ENCODE assay signal across 1 cellular context in the genomic region with DNA sequence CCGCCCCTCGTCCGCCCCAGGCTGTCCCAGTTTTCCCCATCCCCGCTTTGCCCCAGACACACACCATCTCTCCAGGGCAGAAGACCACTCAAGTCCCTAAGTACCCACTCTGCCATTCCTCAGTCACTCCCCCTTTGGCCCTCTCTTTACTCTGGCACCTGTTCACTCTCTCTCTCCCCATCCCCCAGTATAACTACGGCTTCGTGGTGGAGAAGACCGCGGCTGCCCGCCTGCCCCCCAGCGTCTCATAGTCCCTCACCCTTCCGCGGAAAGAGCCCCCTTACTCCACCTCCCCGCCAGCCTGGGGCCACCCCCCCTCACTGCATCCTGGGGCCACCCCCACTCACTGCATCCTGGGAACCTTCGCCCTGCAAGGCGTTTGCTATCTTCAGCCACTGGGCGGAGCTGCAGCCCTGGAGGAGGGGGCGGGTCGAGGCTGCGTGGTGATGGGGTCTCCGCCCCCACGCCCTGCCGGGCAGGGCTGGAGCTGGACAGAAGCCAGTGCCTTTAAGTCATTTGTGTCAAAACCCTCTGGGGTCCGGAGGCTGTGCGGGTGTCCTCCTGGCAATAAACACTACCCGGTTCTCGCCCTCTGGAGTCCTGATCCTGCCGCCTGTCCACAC.
A peak's percentile ranks its signal among the peaks of the same experiment; 100 is the strongest.
TF ChIP-seq lines count a peak whose summit lies in the region.

No MANE protein-coding gene starts in this region.

TF ChIP-seq in A549, 52 proteins besides CTCF, POLR2A, EP300 and RAD21:
- TF ChIP-seq SMC3 (IDR thresholded peaks at IDR 0.05) = peak; percentile 35; the same call in 2 of the 3 replicates
- no peak for TF ChIP-seq EHF (CRISPR knock-in tag; IDR thresholded peaks at IDR 0.05)
TF ChIP-seq in A549: peak in this region for 1.
